1 cellular context compared by ENCODE assay signal in the genomic region with DNA sequence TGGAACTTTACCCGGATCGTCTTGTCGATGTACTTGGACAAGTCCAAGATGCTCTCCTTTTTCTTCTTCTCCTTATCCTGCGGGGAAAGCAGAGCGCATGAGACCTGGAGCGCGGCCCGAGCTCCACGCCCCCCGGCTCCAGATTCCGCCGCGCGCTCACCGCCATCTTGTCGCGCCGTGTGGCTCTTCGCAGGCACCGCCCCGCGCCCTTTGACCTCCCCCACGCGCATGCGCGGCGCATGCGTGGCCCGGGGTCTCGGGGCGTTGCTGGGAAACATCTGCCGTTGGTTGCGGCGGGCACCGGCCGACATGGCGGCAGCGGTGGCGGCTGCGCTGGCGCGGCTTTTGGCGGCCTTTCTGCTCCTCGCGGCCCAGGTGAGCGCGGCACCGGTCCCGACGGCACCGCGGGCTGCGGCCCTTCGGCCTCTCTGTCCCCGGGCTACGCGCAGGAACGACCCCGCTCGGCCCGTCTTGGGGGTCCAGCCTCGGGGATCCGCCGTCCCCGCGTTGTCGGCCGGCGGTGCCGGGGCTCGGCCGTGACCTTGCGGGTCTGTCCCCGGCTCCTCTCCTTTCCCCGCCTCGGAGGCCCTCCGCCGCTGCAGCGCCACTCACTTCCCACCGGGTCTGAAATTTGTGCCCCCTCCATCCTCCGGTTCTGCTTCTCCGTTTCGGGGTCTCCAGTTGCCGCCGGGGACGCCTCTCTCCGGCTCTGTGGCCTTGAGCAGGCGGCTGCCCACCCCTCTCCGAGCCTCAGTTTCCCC.
TF ChIP-seq lines count a peak whose summit lies in the region.

A gene (minus strand): TSS at position 186 of the 761 bp plus-strand sequence. CDS start 20 bp downstream, at position 166.
A gene with protein sequence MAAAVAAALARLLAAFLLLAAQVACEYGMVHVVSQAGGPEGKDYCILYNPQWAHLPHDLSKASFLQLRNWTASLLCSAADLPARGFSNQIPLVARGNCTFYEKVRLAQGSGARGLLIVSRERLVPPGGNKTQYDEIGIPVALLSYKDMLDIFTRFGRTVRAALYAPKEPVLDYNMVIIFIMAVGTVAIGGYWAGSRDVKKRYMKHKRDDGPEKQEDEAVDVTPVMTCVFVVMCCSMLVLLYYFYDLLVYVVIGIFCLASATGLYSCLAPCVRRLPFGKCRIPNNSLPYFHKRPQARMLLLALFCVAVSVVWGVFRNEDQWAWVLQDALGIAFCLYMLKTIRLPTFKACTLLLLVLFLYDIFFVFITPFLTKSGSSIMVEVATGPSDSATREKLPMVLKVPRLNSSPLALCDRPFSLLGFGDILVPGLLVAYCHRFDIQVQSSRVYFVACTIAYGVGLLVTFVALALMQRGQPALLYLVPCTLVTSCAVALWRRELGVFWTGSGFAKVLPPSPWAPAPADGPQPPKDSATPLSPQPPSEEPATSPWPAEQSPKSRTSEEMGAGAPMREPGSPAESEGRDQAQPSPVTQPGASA (plus strand): TSS at position 284 of the 761 bp plus-strand sequence. CDS start 26 bp downstream, at position 310.

TF ChIP-seq in GM12878, 131 proteins besides CTCF, POLR2A, EP300 and RAD21 (continued from another document and continues in another):
- TF ChIP-seq, protein P1, sequence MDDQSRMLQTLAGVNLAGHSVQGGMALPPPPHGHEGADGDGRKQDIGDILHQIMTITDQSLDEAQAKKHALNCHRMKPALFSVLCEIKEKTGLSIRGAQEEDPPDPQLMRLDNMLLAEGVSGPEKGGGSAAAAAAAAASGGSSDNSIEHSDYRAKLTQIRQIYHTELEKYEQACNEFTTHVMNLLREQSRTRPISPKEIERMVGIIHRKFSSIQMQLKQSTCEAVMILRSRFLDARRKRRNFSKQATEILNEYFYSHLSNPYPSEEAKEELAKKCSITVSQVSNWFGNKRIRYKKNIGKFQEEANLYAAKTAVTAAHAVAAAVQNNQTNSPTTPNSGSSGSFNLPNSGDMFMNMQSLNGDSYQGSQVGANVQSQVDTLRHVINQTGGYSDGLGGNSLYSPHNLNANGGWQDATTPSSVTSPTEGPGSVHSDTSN (IDR thresholded peaks at IDR 0.05; ENCODE audit: insufficient replicate concordance, low read depth, low read length), result no peak
- TF ChIP-seq NR2C1 (IDR thresholded peaks at IDR 0.05) (peak; percentile 98), TCF3 (IDR thresholded peaks at IDR 0.05; ENCODE audit: borderline replicate concordance, insufficient read depth, low read depth, low read length) (no peak), SIX5 (IDR thresholded peaks at IDR 0.05; ENCODE audit: low read depth, low read length, severe bottlenecking) (peak; percentile 35), SP1 (IDR thresholded peaks at IDR 0.05; ENCODE audit: low read depth, low read length) (peak; percentile 60), LARP7 (IDR thresholded peaks at IDR 0.05) (peak; percentile 91), PAX5 (IDR thresholded peaks at IDR 0.05; ENCODE audit: borderline replicate concordance, low read depth, low read length) (peak; percentile 37; the same call in 1 of the 2 replicates), SREBF1 (IDR thresholded peaks at IDR 0.05; ENCODE audit: low read length) (peak; percentile 79), RUNX3 (IDR thresholded peaks at IDR 0.05; ENCODE audit: low read length) (peak; percentile 39), MYB (IDR thresholded peaks at IDR 0.05; ENCODE audit: borderline replicate concordance, low read depth, low read length) (0 out of 2 replicates have a peak, but pooled peaks have one; percentile 69), NR2F1 (conservative IDR thresholded peaks at IDR 0.05) (peak; percentile 87), NR2C2 (IDR thresholded peaks at IDR 0.05; ENCODE audit: borderline replicate concordance, control insufficient read depth, insufficient read length, low read depth) (peak; percentile 96), KLF5 (IDR thresholded peaks at IDR 0.05; ENCODE audit: partially characterized antibody) (peak; percentile 52), CHD4 (IDR thresholded peaks at IDR 0.05) (no peak), SREBF2 (IDR thresholded peaks at IDR 0.05; ENCODE audit: low read length) (no peak), TBL1XR1 (IDR thresholded peaks at IDR 0.05; ENCODE audit: low read depth, low read length) (peak; percentile 96), IKZF1 (conservative IDR thresholded peaks at IDR 0.05) (peak; percentile 99), SIN3A (IDR thresholded peaks at IDR 0.05; ENCODE audit: low read depth, low read length) (peak; percentile 94), HCFC1 (IDR thresholded peaks at IDR 0.05; ENCODE audit: low read length) (peak; percentile 71), CREM (IDR thresholded peaks at IDR 0.05; ENCODE audit: low read depth) (0 out of 2 replicates have a peak, but pooled peaks have one; percentile 34), NFIC (IDR thresholded peaks at IDR 0.05; ENCODE audit: low read depth, low read length) (no peak), DPF2 (IDR thresholded peaks at IDR 0.05) (peak; percentile 70), ETV6 (conservative IDR thresholded peaks at IDR 0.05 in 1 of 2, IDR thresholded peaks at IDR 0.05 in 1 of 2; ENCODE audit: borderline replicate concordance in 1 of 2, low read depth in 1 of 2) (no peak), RFX5 (IDR thresholded peaks at IDR 0.05; ENCODE audit: low read depth, low read length) (peak; percentile 35; the same call in 1 of the 2 replicates), SMARCA5 (IDR thresholded peaks at IDR 0.05) (peak; percentile 88), CBX5 (IDR thresholded peaks at IDR 0.05; ENCODE audit: low read depth) (no peak), RAD51 (IDR thresholded peaks at IDR 0.05) (no peak), CHD2 (IDR thresholded peaks at IDR 0.05; ENCODE audit: borderline replicate concordance, low read depth, low read length) (peak; percentile 70)
- TF ChIP-seq, protein P2, sequence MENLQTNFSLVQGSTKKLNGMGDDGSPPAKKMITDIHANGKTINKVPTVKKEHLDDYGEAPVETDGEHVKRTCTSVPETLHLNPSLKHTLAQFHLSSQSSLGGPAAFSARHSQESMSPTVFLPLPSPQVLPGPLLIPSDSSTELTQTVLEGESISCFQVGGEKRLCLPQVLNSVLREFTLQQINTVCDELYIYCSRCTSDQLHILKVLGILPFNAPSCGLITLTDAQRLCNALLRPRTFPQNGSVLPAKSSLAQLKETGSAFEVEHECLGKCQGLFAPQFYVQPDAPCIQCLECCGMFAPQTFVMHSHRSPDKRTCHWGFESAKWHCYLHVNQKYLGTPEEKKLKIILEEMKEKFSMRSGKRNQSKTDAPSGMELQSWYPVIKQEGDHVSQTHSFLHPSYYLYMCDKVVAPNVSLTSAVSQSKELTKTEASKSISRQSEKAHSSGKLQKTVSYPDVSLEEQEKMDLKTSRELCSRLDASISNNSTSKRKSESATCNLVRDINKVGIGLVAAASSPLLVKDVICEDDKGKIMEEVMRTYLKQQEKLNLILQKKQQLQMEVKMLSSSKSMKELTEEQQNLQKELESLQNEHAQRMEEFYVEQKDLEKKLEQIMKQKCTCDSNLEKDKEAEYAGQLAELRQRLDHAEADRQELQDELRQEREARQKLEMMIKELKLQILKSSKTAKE (IDR thresholded peaks at IDR 0.05; ENCODE audit: low read depth, poor library complexity, severe bottlenecking), result no peak
- TF ChIP-seq, protein P3, sequence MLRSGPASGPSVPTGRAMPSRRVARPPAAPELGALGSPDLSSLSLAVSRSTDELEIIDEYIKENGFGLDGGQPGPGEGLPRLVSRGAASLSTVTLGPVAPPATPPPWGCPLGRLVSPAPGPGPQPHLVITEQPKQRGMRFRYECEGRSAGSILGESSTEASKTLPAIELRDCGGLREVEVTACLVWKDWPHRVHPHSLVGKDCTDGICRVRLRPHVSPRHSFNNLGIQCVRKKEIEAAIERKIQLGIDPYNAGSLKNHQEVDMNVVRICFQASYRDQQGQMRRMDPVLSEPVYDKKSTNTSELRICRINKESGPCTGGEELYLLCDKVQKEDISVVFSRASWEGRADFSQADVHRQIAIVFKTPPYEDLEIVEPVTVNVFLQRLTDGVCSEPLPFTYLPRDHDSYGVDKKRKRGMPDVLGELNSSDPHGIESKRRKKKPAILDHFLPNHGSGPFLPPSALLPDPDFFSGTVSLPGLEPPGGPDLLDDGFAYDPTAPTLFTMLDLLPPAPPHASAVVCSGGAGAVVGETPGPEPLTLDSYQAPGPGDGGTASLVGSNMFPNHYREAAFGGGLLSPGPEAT (IDR thresholded peaks at IDR 0.05; ENCODE audit: low read depth), result peak; percentile 74
- TF ChIP-seq, protein P4, sequence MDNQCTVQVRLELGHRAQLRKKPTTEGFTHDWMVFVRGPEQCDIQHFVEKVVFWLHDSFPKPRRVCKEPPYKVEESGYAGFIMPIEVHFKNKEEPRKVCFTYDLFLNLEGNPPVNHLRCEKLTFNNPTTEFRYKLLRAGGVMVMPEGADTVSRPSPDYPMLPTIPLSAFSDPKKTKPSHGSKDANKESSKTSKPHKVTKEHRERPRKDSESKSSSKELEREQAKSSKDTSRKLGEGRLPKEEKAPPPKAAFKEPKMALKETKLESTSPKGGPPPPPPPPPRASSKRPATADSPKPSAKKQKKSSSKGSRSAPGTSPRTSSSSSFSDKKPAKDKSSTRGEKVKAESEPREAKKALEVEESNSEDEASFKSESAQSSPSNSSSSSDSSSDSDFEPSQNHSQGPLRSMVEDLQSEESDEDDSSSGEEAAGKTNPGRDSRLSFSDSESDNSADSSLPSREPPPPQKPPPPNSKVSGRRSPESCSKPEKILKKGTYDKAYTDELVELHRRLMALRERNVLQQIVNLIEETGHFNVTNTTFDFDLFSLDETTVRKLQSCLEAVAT (IDR thresholded peaks at IDR 0.05), result peak; percentile 26; the same call in 1 of the 2 replicates
- TF ChIP-seq, protein P5, sequence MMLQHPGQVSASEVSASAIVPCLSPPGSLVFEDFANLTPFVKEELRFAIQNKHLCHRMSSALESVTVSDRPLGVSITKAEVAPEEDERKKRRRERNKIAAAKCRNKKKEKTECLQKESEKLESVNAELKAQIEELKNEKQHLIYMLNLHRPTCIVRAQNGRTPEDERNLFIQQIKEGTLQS (IDR thresholded peaks at IDR 0.05; ENCODE audit: borderline replicate concordance, extremely low read depth, low read depth, low read length), result peak; percentile 45; the same call in 1 of the 2 replicates
- TF ChIP-seq, protein P6, sequence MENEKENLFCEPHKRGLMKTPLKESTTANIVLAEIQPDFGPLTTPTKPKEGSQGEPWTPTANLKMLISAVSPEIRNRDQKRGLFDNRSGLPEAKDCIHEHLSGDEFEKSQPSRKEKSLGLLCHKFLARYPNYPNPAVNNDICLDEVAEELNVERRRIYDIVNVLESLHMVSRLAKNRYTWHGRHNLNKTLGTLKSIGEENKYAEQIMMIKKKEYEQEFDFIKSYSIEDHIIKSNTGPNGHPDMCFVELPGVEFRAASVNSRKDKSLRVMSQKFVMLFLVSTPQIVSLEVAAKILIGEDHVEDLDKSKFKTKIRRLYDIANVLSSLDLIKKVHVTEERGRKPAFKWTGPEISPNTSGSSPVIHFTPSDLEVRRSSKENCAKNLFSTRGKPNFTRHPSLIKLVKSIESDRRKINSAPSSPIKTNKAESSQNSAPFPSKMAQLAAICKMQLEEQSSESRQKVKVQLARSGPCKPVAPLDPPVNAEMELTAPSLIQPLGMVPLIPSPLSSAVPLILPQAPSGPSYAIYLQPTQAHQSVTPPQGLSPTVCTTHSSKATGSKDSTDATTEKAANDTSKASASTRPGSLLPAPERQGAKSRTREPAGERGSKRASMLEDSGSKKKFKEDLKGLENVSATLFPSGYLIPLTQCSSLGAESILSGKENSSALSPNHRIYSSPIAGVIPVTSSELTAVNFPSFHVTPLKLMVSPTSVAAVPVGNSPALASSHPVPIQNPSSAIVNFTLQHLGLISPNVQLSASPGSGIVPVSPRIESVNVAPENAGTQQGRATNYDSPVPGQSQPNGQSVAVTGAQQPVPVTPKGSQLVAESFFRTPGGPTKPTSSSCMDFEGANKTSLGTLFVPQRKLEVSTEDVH (IDR thresholded peaks at IDR 0.05; ENCODE audit: low read depth, partially characterized antibody), result no peak
- TF ChIP-seq, protein P7, sequence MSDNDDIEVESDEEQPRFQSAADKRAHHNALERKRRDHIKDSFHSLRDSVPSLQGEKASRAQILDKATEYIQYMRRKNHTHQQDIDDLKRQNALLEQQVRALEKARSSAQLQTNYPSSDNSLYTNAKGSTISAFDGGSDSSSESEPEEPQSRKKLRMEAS (IDR thresholded peaks at IDR 0.05; ENCODE audit: low read depth, low read length), result peak; percentile 81
- TF ChIP-seq, protein P8, sequence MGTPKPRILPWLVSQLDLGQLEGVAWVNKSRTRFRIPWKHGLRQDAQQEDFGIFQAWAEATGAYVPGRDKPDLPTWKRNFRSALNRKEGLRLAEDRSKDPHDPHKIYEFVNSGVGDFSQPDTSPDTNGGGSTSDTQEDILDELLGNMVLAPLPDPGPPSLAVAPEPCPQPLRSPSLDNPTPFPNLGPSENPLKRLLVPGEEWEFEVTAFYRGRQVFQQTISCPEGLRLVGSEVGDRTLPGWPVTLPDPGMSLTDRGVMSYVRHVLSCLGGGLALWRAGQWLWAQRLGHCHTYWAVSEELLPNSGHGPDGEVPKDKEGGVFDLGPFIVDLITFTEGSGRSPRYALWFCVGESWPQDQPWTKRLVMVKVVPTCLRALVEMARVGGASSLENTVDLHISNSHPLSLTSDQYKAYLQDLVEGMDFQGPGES (IDR thresholded peaks at IDR 0.05), result no peak
- TF ChIP-seq, protein P9, sequence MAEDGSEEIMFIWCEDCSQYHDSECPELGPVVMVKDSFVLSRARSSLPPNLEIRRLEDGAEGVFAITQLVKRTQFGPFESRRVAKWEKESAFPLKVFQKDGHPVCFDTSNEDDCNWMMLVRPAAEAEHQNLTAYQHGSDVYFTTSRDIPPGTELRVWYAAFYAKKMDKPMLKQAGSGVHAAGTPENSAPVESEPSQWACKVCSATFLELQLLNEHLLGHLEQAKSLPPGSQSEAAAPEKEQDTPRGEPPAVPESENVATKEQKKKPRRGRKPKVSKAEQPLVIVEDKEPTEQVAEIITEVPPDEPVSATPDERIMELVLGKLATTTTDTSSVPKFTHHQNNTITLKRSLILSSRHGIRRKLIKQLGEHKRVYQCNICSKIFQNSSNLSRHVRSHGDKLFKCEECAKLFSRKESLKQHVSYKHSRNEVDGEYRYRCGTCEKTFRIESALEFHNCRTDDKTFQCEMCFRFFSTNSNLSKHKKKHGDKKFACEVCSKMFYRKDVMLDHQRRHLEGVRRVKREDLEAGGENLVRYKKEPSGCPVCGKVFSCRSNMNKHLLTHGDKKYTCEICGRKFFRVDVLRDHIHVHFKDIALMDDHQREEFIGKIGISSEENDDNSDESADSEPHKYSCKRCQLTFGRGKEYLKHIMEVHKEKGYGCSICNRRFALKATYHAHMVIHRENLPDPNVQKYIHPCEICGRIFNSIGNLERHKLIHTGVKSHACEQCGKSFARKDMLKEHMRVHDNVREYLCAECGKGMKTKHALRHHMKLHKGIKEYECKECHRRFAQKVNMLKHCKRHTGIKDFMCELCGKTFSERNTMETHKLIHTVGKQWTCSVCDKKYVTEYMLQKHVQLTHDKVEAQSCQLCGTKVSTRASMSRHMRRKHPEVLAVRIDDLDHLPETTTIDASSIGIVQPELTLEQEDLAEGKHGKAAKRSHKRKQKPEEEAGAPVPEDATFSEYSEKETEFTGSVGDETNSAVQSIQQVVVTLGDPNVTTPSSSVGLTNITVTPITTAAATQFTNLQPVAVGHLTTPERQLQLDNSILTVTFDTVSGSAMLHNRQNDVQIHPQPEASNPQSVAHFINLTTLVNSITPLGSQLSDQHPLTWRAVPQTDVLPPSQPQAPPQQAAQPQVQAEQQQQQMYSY (CRISPR knock-in tag; IDR thresholded peaks at IDR 0.05), result no peak
